ENCODE assay signal across 33 cellular contexts in the genomic region with DNA sequence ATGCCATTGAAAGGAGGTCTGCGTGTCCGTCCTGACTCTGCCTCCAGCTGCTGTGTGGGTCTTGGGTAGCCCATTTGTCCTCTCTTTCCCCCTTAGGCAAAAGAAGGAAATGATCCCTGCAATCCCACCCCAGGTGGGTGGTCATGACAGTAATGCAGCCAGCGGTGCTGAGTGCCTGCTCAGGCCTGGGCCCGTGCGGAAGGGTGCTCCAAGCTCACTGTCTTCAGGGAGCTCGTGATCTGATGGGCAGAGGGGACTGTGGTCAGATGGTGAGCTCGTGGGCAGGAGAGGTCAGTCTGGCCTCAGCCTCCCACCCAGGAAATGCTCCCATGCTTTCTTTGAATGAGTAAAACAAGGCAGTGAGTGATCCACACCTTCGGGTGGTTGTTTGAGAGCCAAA. TPM values are rescaled to one million over a fixed set of nuclear protein-coding genes. Genes with fewer than 3 reads are reported as not detected.
"Had no signal": no experiment of that assay in that cellular context is flagged by ENCODE, and none has a peak within 500 bp of the region (broad histone marks: within the 10 kb centered on the region; RNA-seq: fewer than 3 reads in every experiment).

No MANE protein-coding gene starts in this region.

- H3K27me3 ChIP-seq: heart right ventricle, hepatocyte, pancreas, right lobe of liver, testis, thyroid gland, transverse colon, upper lobe of right lung had no signal

- ATAC-seq: left lobe of liver; left ventricle myocardium superior; lower lobe of right lung; naive thymus-derived CD8-positive, alpha-beta T cell; pancreas; stimulated activated memory B cell treated with anti-CD40 and anti-IgM and Interleukin-4, amounts not matched to agents 10 μg/mL and 1 μg/mL and 100 μg/mL, for 72 hours; stimulated activated naive CD8-positive, alpha-beta T cell treated with anti-CD3 and anti-CD28 coated beads, Interleukin-15, amount 100 ng/mL, for 72 hours had no signal

- H3K27ac ChIP-seq: heart right ventricle, hepatocyte, lower lobe of right lung, pancreas, prostate gland, right lobe of liver, testis, thyroid gland, transverse colon, upper lobe of right lung had no signal

- H3K79me2 ChIP-seq: hepatocyte had no signal

- H3K4me3 Mint-ChIP-seq: naive thymus-derived CD8-positive, alpha-beta T cell; nephron; stimulated activated memory B cell treated with anti-CD40 and anti-IgM and Interleukin-4, amounts not matched to agents 10 μg/mL and 1 μg/mL and 100 μg/mL, for 72 hours; stimulated activated naive CD8-positive, alpha-beta T cell treated with anti-CD3 and anti-CD28 coated beads, Interleukin-15, amount 100 ng/mL, for 72 hours had no signal

- H3K4me3 ChIP-seq: heart right ventricle, hepatocyte, lower lobe of right lung, pancreas, prostate gland, right lobe of liver, smooth muscle cell, testis, thyroid gland, transverse colon, upper lobe of right lung had no signal

- H3K4me2 ChIP-seq: hepatocyte, smooth muscle cell had no signal

- FAIRE-seq: pancreas, urothelium cell line had no signal

- H3K4me1 ChIP-seq: heart right ventricle, lower lobe of right lung, pancreas, prostate gland, right lobe of liver, testis, thyroid gland, transverse colon, upper lobe of right lung had no signal

- H2AFZ ChIP-seq: hepatocyte had no signal

- H3K9me3 ChIP-seq: heart right ventricle, lower lobe of right lung, pancreas, prostate gland, right lobe of liver, testis, thyroid gland, transverse colon, upper lobe of right lung had no signal

- H3K27ac Mint-ChIP-seq: nephron; stimulated activated memory B cell treated with anti-CD40 and anti-IgM and Interleukin-4, amounts not matched to agents 10 μg/mL and 1 μg/mL and 100 μg/mL, for 72 hours had no signal

- H3K36me3 ChIP-seq: lower lobe of right lung, pancreas, prostate gland, right lobe of liver, transverse colon, upper lobe of right lung had no signal

- H3K27me3 Mint-ChIP-seq: naive thymus-derived CD8-positive, alpha-beta T cell; stimulated activated memory B cell treated with anti-CD40 and anti-IgM and Interleukin-4, amounts not matched to agents 10 μg/mL and 1 μg/mL and 100 μg/mL, for 72 hours; stimulated activated naive CD8-positive, alpha-beta T cell treated with anti-CD3 and anti-CD28 coated beads, Interleukin-15, amount 100 ng/mL, for 72 hours had no signal

- H3K36me3 Mint-ChIP-seq: naive thymus-derived CD8-positive, alpha-beta T cell; stimulated activated memory B cell treated with anti-CD40 and anti-IgM and Interleukin-4, amounts not matched to agents 10 μg/mL and 1 μg/mL and 100 μg/mL, for 72 hours had no signal

- DNase-seq: heart right ventricle; islet precursor cell; left ventricle myocardium superior; lower lobe of right lung; mammary epithelial cell; mesenchymal stem cell; naive thymus-derived CD8-positive, alpha-beta T cell; nucleus accumbens; pancreas; posterior cingulate gyrus; right lobe of liver; stimulated activated CD4-positive, alpha-beta T cell treated with anti-CD3 and anti-CD28 coated beads, Interleukin-1b, Interleukin-23, amount 100 ng/mL, for 48 hours; stimulated activated CD4-positive, alpha-beta T cell treated with anti-CD3 and anti-CD28 coated beads, Interleukin-2, amount 100 ng/mL, for 48 hours; stimulated activated CD4-positive, alpha-beta T cell treated with anti-CD3 and anti-CD28 coated beads, Interleukin-4, amount 100 ng/mL, for 4 hours; stimulated activated CD8-positive, alpha-beta memory T cell treated with anti-CD3 and anti-CD28 coated beads, Interleukin-4, amount 100 ng/mL, for 48 hours; stimulated activated naive CD4-positive, alpha-beta T cell treated with Interleukin-2 at 50 U/mL for 16 hours; stimulated activated naive CD8-positive, alpha-beta T cell treated with anti-CD3 and anti-CD28 coated beads, Interleukin-15, amount 100 ng/mL, for 72 hours; substantia nigra; testis; thyroid gland; transverse colon; upper lobe of right lung had no signal

- H3K4me1 Mint-ChIP-seq: naive thymus-derived CD8-positive, alpha-beta T cell; stimulated activated memory B cell treated with anti-CD40 and anti-IgM and Interleukin-4, amounts not matched to agents 10 μg/mL and 1 μg/mL and 100 μg/mL, for 72 hours; stimulated activated naive CD8-positive, alpha-beta T cell treated with anti-CD3 and anti-CD28 coated beads, Interleukin-15, amount 100 ng/mL, for 72 hours had no signal

- H3K9me3 Mint-ChIP-seq: naive thymus-derived CD8-positive, alpha-beta T cell; nephron; stimulated activated memory B cell treated with anti-CD40 and anti-IgM and Interleukin-4, amounts not matched to agents 10 μg/mL and 1 μg/mL and 100 μg/mL, for 72 hours; stimulated activated naive CD8-positive, alpha-beta T cell treated with anti-CD3 and anti-CD28 coated beads, Interleukin-15, amount 100 ng/mL, for 72 hours had no signal

RNA-seq across cellular contexts. Expression of a gene that starts 38.8 kb away (rescaled TPM):
- total RNA-seq: kidney epithelial cell had no signal
- polyA plus RNA-seq: mammary epithelial cell; naive thymus-derived CD8-positive, alpha-beta T cell had no signal

RNA-seq across cellular contexts. Expression of a gene that starts 57.1 kb away (rescaled TPM):
- total RNA-seq: kidney epithelial cell; lower lobe of right lung; mucosa of gallbladder; naive thymus-derived CD8-positive, alpha-beta T cell; osteoblast; prostate gland; skeletal muscle tissue; smooth muscle cell; thyroid gland; upper lobe of right lung had no signal
- polyA plus RNA-seq: naive thymus-derived CD8-positive, alpha-beta T cell; smooth muscle cell had no signal
